Comparison of ENCODE assay signal across 25 cellular contexts in the genomic region with DNA sequence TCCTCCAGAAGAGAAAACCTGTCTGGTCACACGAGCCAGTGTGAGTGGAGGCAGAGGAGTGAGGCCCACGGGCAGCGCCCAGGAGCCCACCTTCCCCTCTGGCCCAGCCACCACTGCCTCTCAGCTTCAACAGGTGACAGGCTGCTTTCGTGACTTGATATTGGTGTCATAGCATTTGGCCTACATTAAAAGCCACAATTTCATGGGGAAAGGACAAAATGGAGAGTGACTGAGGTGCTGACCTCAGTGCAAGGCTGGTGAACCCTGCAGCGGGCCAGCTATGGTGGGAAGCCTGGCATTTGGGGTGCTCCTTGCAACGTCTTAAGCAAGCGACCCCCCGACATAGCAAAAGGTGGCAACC.
"Had no signal": no experiment of that assay in that cellular context is flagged by ENCODE, and none has a peak within 500 bp of the region (broad histone marks: within the 10 kb centered on the region; RNA-seq: fewer than 3 reads in every experiment).

No MANE protein-coding gene starts in this region.

- H3K4me2 ChIP-seq: neural progenitor cell, smooth muscle cell had no signal

- H3K9me3 ChIP-seq: left lung, lower lobe of right lung, ovary, right atrium auricular region, right lobe of liver, tibial nerve, upper lobe of left lung, vagina had no signal

- ATAC-seq: left colon; left lung; lower lobe of right lung; natural killer cell; right lobe of liver; stimulated activated naive B cell treated with anti-CD40 and anti-IgM and Interleukin-4, amounts not matched to agents 10 μg/mL and 1 μg/mL and 100 μg/mL, for 72 hours had no signal

- DNase-seq: hypothalamus; immature natural killer cell; kidney; left colon; left lung; lower lobe of right lung; mammary epithelial cell; mesenchymal stem cell; naive B cell; natural killer cell; nephron progenitor cell; ovary; right lobe of liver; stimulated activated CD4-positive, alpha-beta T cell treated with anti-CD3 and anti-CD28 coated beads, Interleukin-1b, Interleukin-23, amount 100 ng/mL, for 48 hours; stimulated activated CD4-positive, alpha-beta T cell treated with anti-CD3 and anti-CD28 coated beads, Interleukin-2, amount 100 ng/mL, for 48 hours; stimulated activated CD4-positive, alpha-beta T cell treated with anti-CD3 and anti-CD28 coated beads, Interleukin-4, amount 100 ng/mL, for 4 hours; stimulated activated CD8-positive, alpha-beta memory T cell treated with anti-CD3 and anti-CD28 coated beads, Interleukin-4, amount 100 ng/mL, for 48 hours; stimulated activated naive B cell treated with anti-CD40 and anti-IgM and Interleukin-4, amounts not matched to agents 10 μg/mL and 1 μg/mL and 100 μg/mL, for 72 hours; substantia nigra had no signal

- H3K27me3 ChIP-seq: left lung, neural progenitor cell, ovary, right atrium auricular region, right lobe of liver, tibial nerve, upper lobe of left lung, vagina had no signal

- H3K9ac ChIP-seq: neural progenitor cell had no signal

- H3K4me3 ChIP-seq: left lung, lower lobe of right lung, neural progenitor cell, ovary, right atrium auricular region, right lobe of liver, smooth muscle cell, tibial nerve, upper lobe of left lung, vagina had no signal

- H3K4me1 ChIP-seq: left lung, neural progenitor cell, right lobe of liver had no signal

- H3K36me3 ChIP-seq: neural progenitor cell, ovary had no signal

- H3K27ac ChIP-seq: left lung, lower lobe of right lung, neural progenitor cell, ovary, right atrium auricular region, right lobe of liver, tibial nerve, upper lobe of left lung, vagina had no signal
